In genomic region chr22:19127329-19128008, GRCh38 we compare ENCODE assay signal across 19 cellular contexts. TPM values are rescaled to one million over a fixed set of nuclear protein-coding genes. Genes with fewer than 3 reads are reported as not detected.
DNase-seq lines count a peak whose midpoint lies in the region; ATAC-seq and TF ChIP-seq lines count a peak whose summit lies in the region.
"Had no signal": no experiment of that assay in that cellular context is flagged by ENCODE, and none has a peak within 500 bp of the region (broad histone marks: within the 10 kb centered on the region; RNA-seq: fewer than 3 reads in every experiment).

No MANE protein-coding gene starts in this region.

- H3K27me3 ChIP-seq in vagina, result no peaks in the 10 kb centered on the region
- no peaks in the 10 kb centered on the region for H3K27me3 ChIP-seq in foreskin keratinocyte

- H3K27ac ChIP-seq in vagina, result peak overlapping the region; percentile 30
- H3K27ac ChIP-seq in foreskin keratinocyte, result no peak overlapping the region
- H3K27ac ChIP-seq: KMS-11 had no signal

- intact Hi-C loops in Right ventricle myocardium superior (cut with DNase I) (no loop called here), left cardiac atrium (cut with DNase I) (no loop called here), left colon (cut with DNase I, micrococcal nuclease) (no loop called here), vagina (cut with DNase I) (no loop called here)

- TF ChIP-seq CTCF in vagina (IDR thresholded peaks at IDR 0.05), result no peak
- TF ChIP-seq CTCF in foreskin keratinocyte (conservative IDR thresholded peaks at IDR 0.05), result no peak

- no peak overlapping the region for H3K4me3 ChIP-seq in vagina
- H3K4me3 ChIP-seq: GM23338 had no signal

- no peaks in the 10 kb centered on the region for H3K9me3 ChIP-seq in vagina

- no peak for TF ChIP-seq POLR2A in vagina (IDR thresholded peaks at IDR 0.05)

- H3K4me1 ChIP-seq in vagina (peaks cover 41% of the 10 kb centered on the region), foreskin keratinocyte (peaks cover 7% of the 10 kb centered on the region)

- ATAC-seq in Right ventricle myocardium superior (ENCODE audit: poor library complexity) (no peak), left cardiac atrium (no peak), left colon (peak; percentile 56), foreskin keratinocyte (no peak)
- ATAC-seq: GM23338, HepG2, Panc1 had no signal

- no peaks in the 10 kb centered on the region for H3K36me3 ChIP-seq in vagina

- DNase-seq in Right ventricle myocardium superior (peak; percentile 22), left cardiac atrium (no peak), NCI-H69 (lab: John Stamatoyannopoulos, UW) (peak; percentile 41), left colon (peak; percentile 42 to 52), vagina (ENCODE audit: extremely low spot score in 2 of 2) (no peak), DMS 273 (lab: John Stamatoyannopoulos, UW; ENCODE audit: unreplicated experiment) (no peak), foreskin keratinocyte (no peak)
- DNase-seq: C1 segment of cervical spinal cord, GDM1, HCEC 1CT, NCI-H1417 treated with DMSO at 0.1 percent for 48 hours, NCI-H2029, NCI-H345, SW 1271 had no signal

RNA-seq across cellular contexts. Expression of gene TSSK2, which starts 3.6 kb away (rescaled TPM):
- not detected for total RNA-seq in Right ventricle myocardium superior
- not detected for total RNA-seq in left cardiac atrium
- not detected for total RNA-seq in left colon
- total RNA-seq in vagina, result not detected
- not detected in 2 replicates for total RNA-seq in foreskin keratinocyte
- not detected in 2 replicates for polyA plus RNA-seq in foreskin keratinocyte
- total RNA-seq: Daoy, GM23338, HepG2 had no signal
- polyA plus RNA-seq: GM23338, HepG2 had no signal

RNA-seq across cellular contexts. Expression of gene DGCR2, which starts 5.3 kb away (rescaled TPM):
- total RNA-seq in Right ventricle myocardium superior (29.7 TPM), left cardiac atrium (10 to 100 TPM; 30.4 to 31.4 TPM), left colon (100 to 1,000 TPM in 1 of 2 donors, 10 to 100 TPM in 1; 85.8 to 104 TPM), vagina (66.3 TPM), foreskin keratinocyte (40.4 and 43.1 TPM in 2 replicates)
- 22.9 and 23.0 TPM in 2 replicates for polyA plus RNA-seq in foreskin keratinocyte

RNA-seq across cellular contexts. Expression of gene ESS2, which starts 17.0 kb away (rescaled TPM):
- 6.7 TPM for total RNA-seq in Right ventricle myocardium superior
- 10 to 100 TPM in 1 of 2 donors, 1 to 10 TPM in 1; 9.8 to 10.1 TPM for total RNA-seq in left cardiac atrium
- 10 to 100 TPM in 1 of 2 donors, 1 to 10 TPM in 1; 9.6 to 10.8 TPM for total RNA-seq in left colon
- total RNA-seq in vagina, result 13.8 TPM
- total RNA-seq in foreskin keratinocyte, result 18.1 and 18.7 TPM in 2 replicates
- 19.8 and 22.2 TPM in 2 replicates for polyA plus RNA-seq in foreskin keratinocyte

RNA-seq across cellular contexts. Expression of gene GSC2, which starts 22.6 kb away (rescaled TPM):
- total RNA-seq in Right ventricle myocardium superior (not detected), left cardiac atrium (not detected), left colon (not detected), vagina (not detected), foreskin keratinocyte (not detected in 2 replicates)
- polyA plus RNA-seq in foreskin keratinocyte, result not detected in 2 replicates
- total RNA-seq: Daoy, GM23338, HepG2 had no signal
- polyA plus RNA-seq: GM23338, HepG2 had no signal

RNA-seq across cellular contexts. Expression of gene SLC25A1, which starts 51.1 kb away (rescaled TPM):
- total RNA-seq in Right ventricle myocardium superior (26.6 TPM), left cardiac atrium (10 to 100 TPM; 39.0 to 48.2 TPM), left colon (100 to 1,000 TPM; 137 to 194 TPM), vagina (44.2 TPM), foreskin keratinocyte (125 and 132 TPM in 2 replicates)
- polyA plus RNA-seq in foreskin keratinocyte, result 150 and 159 TPM in 2 replicates

Comparison
In these comparisons a context has a peak if more than half of its experiments do, and no peak if none do; other contexts are left out.
1. DNase-seq: peak in Right ventricle myocardium superior (single experiment), NCI-H69 (single experiment) and left colon (2 of 2); none in left cardiac atrium (single experiment), vagina (0 of 2), DMS 273 (single experiment) and foreskin keratinocyte (0 of 2).